In genomic region chr18:46169464-46169941, GRCh38 we compare ENCODE assay signal across 1 cellular context.
TF ChIP-seq lines count a peak whose summit lies in the region.

No MANE protein-coding gene starts in this region.

TF ChIP-seq in HepG2, 621 proteins besides CTCF, POLR2A, EP300 and RAD21 (continued from another document and continues in another):
- peak; percentile 46; the same call in 1 of the 2 replicates for TF ChIP-seq ZNF292 (CRISPR knock-in tag; IDR thresholded peaks at IDR 0.05; ENCODE audit: borderline replicate concordance, low read depth)
- no peak for TF ChIP-seq MTF1 (CRISPR knock-in tag; IDR thresholded peaks at IDR 0.05)
- no peak for TF ChIP-seq CEBPZ (IDR thresholded peaks at IDR 0.05; ENCODE audit: low read length)
- no peak for TF ChIP-seq GLMP (CRISPR knock-in tag; IDR thresholded peaks at IDR 0.05; ENCODE audit: borderline replicate concordance)
- TF ChIP-seq ZNF331 (CRISPR knock-in tag; IDR thresholded peaks at IDR 0.05): 0 out of 2 replicates have a peak, but pooled peaks have one; percentile 7
- TF ChIP-seq MED1 (CRISPR knock-in tag; IDR thresholded peaks at IDR 0.05): no peak
- 0 out of 2 replicates have a peak, but pooled peaks have one; percentile 24 for TF ChIP-seq KDM2A (CRISPR knock-in tag; IDR thresholded peaks at IDR 0.05; ENCODE audit: borderline replicate concordance, low read depth)
- peak; percentile 31; the same call in 1 of the 2 replicates for TF ChIP-seq GATAD2A (CRISPR knock-in tag; IDR thresholded peaks at IDR 0.05)
- TF ChIP-seq ZNF589 (CRISPR knock-in tag; conservative IDR thresholded peaks at IDR 0.05): no peak
- 0 out of 2 replicates have a peak, but pooled peaks have one; percentile 17 for TF ChIP-seq BCL6 (CRISPR knock-in tag; IDR thresholded peaks at IDR 0.05)
- peak; percentile 68 for TF ChIP-seq ZNF574 (CRISPR knock-in tag; IDR thresholded peaks at IDR 0.05)
- TF ChIP-seq SOX13 (IDR thresholded peaks at IDR 0.05): no peak
- peak in 1 of 2 experiments; percentile 32; a peak in 1 of 4 replicates for TF ChIP-seq SOX13 (CRISPR knock-in tag; conservative IDR thresholded peaks at IDR 0.05 in 1 of 2, IDR thresholded peaks at IDR 0.05 in 1 of 2)
- TF ChIP-seq ZNF556 (CRISPR knock-in tag; IDR thresholded peaks at IDR 0.05; ENCODE audit: borderline replicate concordance): no peak
- TF ChIP-seq ZNF772 (CRISPR knock-in tag; IDR thresholded peaks at IDR 0.05): no peak
- no peak for TF ChIP-seq GRHL1 (CRISPR knock-in tag; conservative IDR thresholded peaks at IDR 0.05)
- TF ChIP-seq ZNF605 (CRISPR knock-in tag; IDR thresholded peaks at IDR 0.05): 0 out of 2 replicates have a peak, but pooled peaks have one; percentile 49
- no peak for TF ChIP-seq FOXK1 (CRISPR knock-in tag; IDR thresholded peaks at IDR 0.05; ENCODE audit: borderline replicate concordance, low read depth)
- peak; percentile 51; the same call in 1 of the 2 replicates for TF ChIP-seq ARID4A (CRISPR knock-in tag; IDR thresholded peaks at IDR 0.05; ENCODE audit: borderline replicate concordance)
- no peak for TF ChIP-seq ZNF468 (CRISPR knock-in tag; IDR thresholded peaks at IDR 0.05)
- no peak for TF ChIP-seq RFXAP (CRISPR knock-in tag; IDR thresholded peaks at IDR 0.05; ENCODE audit: borderline replicate concordance)
- peak; percentile 55 for TF ChIP-seq HOXA3 (CRISPR knock-in tag; IDR thresholded peaks at IDR 0.05)
- TF ChIP-seq ZFAT (CRISPR knock-in tag; conservative IDR thresholded peaks at IDR 0.05): no peak
- TF ChIP-seq ARID5B (CRISPR knock-in tag; IDR thresholded peaks at IDR 0.05): peak; percentile 19; the same call in 1 of the 2 replicates
- TF ChIP-seq PAF1 (CRISPR knock-in tag; IDR thresholded peaks at IDR 0.05): no peak
- TF ChIP-seq ZNF83 (CRISPR knock-in tag; IDR thresholded peaks at IDR 0.05; ENCODE audit: borderline replicate concordance): 0 out of 2 replicates have a peak, but pooled peaks have one; percentile 49
- 0 out of 2 replicates have a peak, but pooled peaks have one; percentile 4 for TF ChIP-seq ZNF512B (CRISPR knock-in tag; IDR thresholded peaks at IDR 0.05; ENCODE audit: borderline replicate concordance)
- TF ChIP-seq ZHX1 (CRISPR knock-in tag; IDR thresholded peaks at IDR 0.05; ENCODE audit: low read depth): 0 out of 2 replicates have a peak, but pooled peaks have one; percentile 52
- TF ChIP-seq NFIC (IDR thresholded peaks at IDR 0.05; ENCODE audit: low read length): no peak
- TF ChIP-seq CENPX (CRISPR knock-in tag; IDR thresholded peaks at IDR 0.05): no peak
- no peak for TF ChIP-seq ZNF740 (CRISPR knock-in tag; IDR thresholded peaks at IDR 0.05)
